In the genomic region with DNA sequence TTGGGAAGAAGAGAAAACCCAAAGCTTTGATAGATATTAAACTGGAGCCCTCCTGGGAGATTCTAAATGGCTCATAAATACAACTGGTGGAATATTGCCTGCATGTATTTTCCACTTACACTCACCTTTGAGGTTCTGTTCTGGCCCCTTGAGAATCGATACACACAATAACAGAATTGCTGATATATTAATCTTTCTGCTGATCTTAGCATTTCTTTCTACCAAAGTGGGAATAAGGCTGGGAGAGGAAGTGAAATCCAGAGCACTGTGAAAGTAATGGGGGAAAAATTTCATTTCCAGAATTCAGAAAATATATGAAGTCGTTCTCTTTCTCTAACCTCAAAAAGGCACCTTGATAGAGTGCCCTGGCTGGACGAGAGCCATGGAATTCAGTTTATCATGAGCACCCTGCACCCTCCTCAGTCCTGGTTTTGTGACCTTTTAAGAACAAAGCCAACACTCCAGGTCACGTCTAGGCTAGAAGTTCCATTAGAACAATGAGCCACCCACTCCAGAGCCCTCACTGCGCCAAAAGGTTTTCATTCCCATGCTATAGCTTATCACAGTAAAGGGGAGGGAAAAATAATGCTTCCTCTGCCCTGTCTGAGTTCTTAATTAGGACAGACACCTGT, we compare ENCODE assay signal across 21 cellular contexts.
DNase-seq lines count a peak whose midpoint lies in the region; ATAC-seq, FAIRE-seq and TF ChIP-seq lines count a peak whose summit lies in the region.
"Had no signal": no experiment of that assay in that cellular context is flagged by ENCODE, and none has a peak within 500 bp of the region (broad histone marks: within the 10 kb centered on the region; RNA-seq: fewer than 3 reads in every experiment).

No MANE protein-coding gene starts in this region.

- H3K4me1 ChIP-seq in A549 (no peaks in the 10 kb centered on the region), gastroesophageal sphincter (peaks cover 0 to 22% (median 12%) of the 10 kb centered on the region in 3 donors), left lung (no peaks in the 10 kb centered on the region)

- DNase-seq in A549 (ENCODE audit: low read depth in 1 of 2, low spot score in 1 of 2), result no peak
- peak in 1 of 2 donors; percentile 49 for DNase-seq in left lung
- DNase-seq in posterior cingulate gyrus, result no peak
- DNase-seq in type B pancreatic cell (ENCODE audit: extremely low spot score, unreplicated experiment), result no peak
- DNase-seq: Calu3; CD8-positive, alpha-beta T cell; DND-41; H9; NCI-H1105; NCI-H1694; NCI-H2107; NCI-H345; NCI-H524 treated with DMSO at 0.1 percent for 48 hours; PC-3; RPMI8226 had no signal

- WGBS in A549 (ENCODE audit: missing lambda C conversion rate), result 70% methylated on average over 5 of the region's 5 CpGs
- 63 to 82% methylated on average over 5 of the region's 5 CpGs for WGBS in gastroesophageal sphincter (ENCODE audit: low coverage in 1 of 2), 2 donors

- intact Hi-C loops in left lung (cut with DNase I), result no loop called here
- intact Hi-C loops in posterior cingulate gyrus (cut with DNase I), result no loop called here

- no peak for TF ChIP-seq POLR2A in A549 (IDR thresholded peaks at IDR 0.05; ENCODE audit: low read length)
- no peak for TF ChIP-seq POLR2A in gastroesophageal sphincter (IDR thresholded peaks at IDR 0.05)

- H3K4me2 ChIP-seq in A549, result no peak overlapping the region
- H3K4me2 ChIP-seq: BLaER1 had no signal

- no peaks in the 10 kb centered on the region for H3K36me3 Mint-ChIP-seq in type B pancreatic cell
- H3K36me3 Mint-ChIP-seq: CD8-positive, alpha-beta T cell had no signal

- no peaks in the 10 kb centered on the region for H3K27me3 ChIP-seq in gastroesophageal sphincter
- H3K27me3 ChIP-seq in left lung, result no peaks in the 10 kb centered on the region
- H3K27me3 ChIP-seq: BLaER1 had no signal

- TF ChIP-seq EP300 in A549 (IDR thresholded peaks at IDR 0.05) (no peak), gastroesophageal sphincter (IDR thresholded peaks at IDR 0.05) (no peak)

- H3K9me3 ChIP-seq in A549 (no peaks in the 10 kb centered on the region), KOPT-K1 (ENCODE audit: insufficient read depth, low read length, poor library complexity, severe bottlenecking) (peaks cover 10% of the 10 kb centered on the region), gastroesophageal sphincter (no peaks in the 10 kb centered on the region), left lung (no peaks in the 10 kb centered on the region)
- H3K9me3 ChIP-seq: BLaER1 had no signal

- no peak for ATAC-seq in A549
- ATAC-seq in gastroesophageal sphincter, result no peak
- ATAC-seq in left lung, result peak; percentile 90
- no peak for ATAC-seq in GM19463 (IDR thresholded peaks at IDR 0.05; ENCODE audit: unreplicated experiment)
- no peak for ATAC-seq in HG02852 (IDR thresholded peaks at IDR 0.05; ENCODE audit: unreplicated experiment)
- ATAC-seq: CD8-positive, alpha-beta T cell; PC-3 had no signal

- no peak for FAIRE-seq in A549 (lab: Jason Lieb, UNC)
- FAIRE-seq: HTR-8/SVneo had no signal

- H3K4me3 ChIP-seq in A549 (no peak overlapping the region), gastroesophageal sphincter (no peak overlapping the region), left lung (no peak overlapping the region)
- H3K4me3 ChIP-seq: BLaER1 had no signal

- no peak overlapping the region for H3K27ac Mint-ChIP-seq in type B pancreatic cell
- H3K27ac Mint-ChIP-seq: CD8-positive, alpha-beta T cell had no signal

- H3K9me3 Mint-ChIP-seq in type B pancreatic cell, result no peaks in the 10 kb centered on the region
- H3K9me3 Mint-ChIP-seq: CD8-positive, alpha-beta T cell; H9 had no signal

- no peak overlapping the region for H3K27ac ChIP-seq in A549
- H3K27ac ChIP-seq in KOPT-K1 (ENCODE audit: low read depth, low read length, poor library complexity, severe bottlenecking), result peak overlapping the region; percentile 0
- peak overlapping the region; percentile 34 to 67 (median 60) for H3K27ac ChIP-seq in gastroesophageal sphincter
- no peak overlapping the region for H3K27ac ChIP-seq in left lung
- H3K27ac ChIP-seq: BLaER1 had no signal

- TF ChIP-seq CTCF in A549 (IDR thresholded peaks at IDR 0.05), result no peak
- no peak for TF ChIP-seq CTCF in gastroesophageal sphincter (IDR thresholded peaks at IDR 0.05)
- no peak for TF ChIP-seq CTCF in left lung (IDR thresholded peaks at IDR 0.05)
- TF ChIP-seq CTCF in type B pancreatic cell (conservative IDR thresholded peaks at IDR 0.05), result no peak

- H3K27me3 Mint-ChIP-seq in type B pancreatic cell, result peaks cover 3% of the 10 kb centered on the region

- no peaks in the 10 kb centered on the region for H3K36me3 ChIP-seq in KOPT-K1 (ENCODE audit: insufficient read depth, low read length)
- no peaks in the 10 kb centered on the region for H3K36me3 ChIP-seq in gastroesophageal sphincter
- H3K36me3 ChIP-seq in left lung, result no peaks in the 10 kb centered on the region
- H3K36me3 ChIP-seq: BLaER1 had no signal

- POLR2A ChIA-PET in A549 (lab: Yijun Ruan, JAX), result no interaction called here

- no peak for TF ChIP-seq RAD21 in A549 (conservative IDR thresholded peaks at IDR 0.05 in 1 of 2, IDR thresholded peaks at IDR 0.05 in 1 of 2)

- H3K4me3 Mint-ChIP-seq in type B pancreatic cell, result no peak overlapping the region
- H3K4me3 Mint-ChIP-seq: CD8-positive, alpha-beta T cell; H9 had no signal

- CTCF ChIA-PET in A549 (lab: Yijun Ruan, JAX), result interaction anchor here (1.3 kb wide), 1 partner anchor 14 kb away, joined by 3 read pairs; no protein-coding TSS in a partner anchor

- peaks cover 9% of the 10 kb centered on the region for H3K4me1 Mint-ChIP-seq in type B pancreatic cell (ENCODE audit: unreplicated experiment)

TF ChIP-seq in A549, 52 proteins besides CTCF, POLR2A, EP300 and RAD21:
- TF ChIP-seq MAFK (IDR thresholded peaks at IDR 0.05; ENCODE audit: partially characterized antibody), result peak; percentile 45
- TF ChIP-seq, protein P1, sequence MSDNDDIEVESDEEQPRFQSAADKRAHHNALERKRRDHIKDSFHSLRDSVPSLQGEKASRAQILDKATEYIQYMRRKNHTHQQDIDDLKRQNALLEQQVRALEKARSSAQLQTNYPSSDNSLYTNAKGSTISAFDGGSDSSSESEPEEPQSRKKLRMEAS (IDR thresholded peaks at IDR 0.05), result no peak

Comparison
In these comparisons a context has a peak if more than half of its experiments do, and no peak if none do; other contexts are left out.
1. H3K27ac ChIP-seq: peak in KOPT-K1 (single experiment) and gastroesophageal sphincter (4 of 4); none in A549 (0 of 2) and left lung (0 of 2).